1 cellular context compared by ENCODE assay signal in the genomic region with DNA sequence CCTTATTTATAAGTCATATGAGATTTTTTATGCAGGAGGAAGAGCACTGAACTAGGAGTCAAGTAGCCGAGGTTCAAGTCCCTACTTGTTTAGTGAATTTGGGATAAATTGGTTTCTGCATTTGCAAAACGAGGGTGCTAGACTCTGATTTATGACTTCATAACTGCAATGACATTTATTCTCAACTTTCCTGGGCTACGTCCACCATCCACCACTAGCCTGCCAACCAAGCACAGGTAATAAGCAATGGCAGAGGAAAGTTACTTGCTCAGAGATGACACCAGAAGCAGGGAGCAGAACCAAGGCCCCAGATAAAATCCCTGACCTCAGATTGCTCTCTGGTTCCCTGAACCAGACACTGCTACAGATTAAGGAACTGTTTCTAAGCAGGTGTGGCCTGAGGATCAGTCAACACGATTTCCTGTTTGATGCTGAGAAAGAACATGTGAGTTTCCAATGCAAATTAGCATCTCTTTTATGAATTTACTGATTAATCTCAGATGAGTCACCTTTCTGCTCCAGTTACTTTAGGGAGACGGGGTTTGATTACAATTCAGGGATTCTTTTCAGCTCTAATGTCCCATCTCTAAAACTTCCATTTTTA.
TF ChIP-seq lines count a peak whose summit lies in the region.

No MANE protein-coding gene starts in this region.

TF ChIP-seq in GM12878, 131 proteins besides CTCF, POLR2A, EP300 and RAD21 (continued from another document and continues in another):
- TF ChIP-seq EED (IDR thresholded peaks at IDR 0.05; ENCODE audit: low read depth) = peak; percentile 89
- TF ChIP-seq ZNF217 (IDR thresholded peaks at IDR 0.05) = no peak
- TF ChIP-seq MEF2A (IDR thresholded peaks at IDR 0.05; ENCODE audit: insufficient read depth, low read depth, low read length) = peak; percentile 23; the same call in 1 of the 2 replicates
- TF ChIP-seq TCF7 (IDR thresholded peaks at IDR 0.05; ENCODE audit: borderline replicate concordance) = 0 out of 2 replicates have a peak, but pooled peaks have one; percentile 30
- peak; percentile 77; the same call in 1 of the 2 replicates for TF ChIP-seq TCF3 (IDR thresholded peaks at IDR 0.05; ENCODE audit: borderline replicate concordance, insufficient read depth, low read depth, low read length)
- TF ChIP-seq FOXK2 (IDR thresholded peaks at IDR 0.05) = no peak
- TF ChIP-seq NFXL1 (IDR thresholded peaks at IDR 0.05; ENCODE audit: borderline replicate concordance) = no peak
- peak; percentile 35 for TF ChIP-seq JUNB (IDR thresholded peaks at IDR 0.05)
- TF ChIP-seq, protein P1, sequence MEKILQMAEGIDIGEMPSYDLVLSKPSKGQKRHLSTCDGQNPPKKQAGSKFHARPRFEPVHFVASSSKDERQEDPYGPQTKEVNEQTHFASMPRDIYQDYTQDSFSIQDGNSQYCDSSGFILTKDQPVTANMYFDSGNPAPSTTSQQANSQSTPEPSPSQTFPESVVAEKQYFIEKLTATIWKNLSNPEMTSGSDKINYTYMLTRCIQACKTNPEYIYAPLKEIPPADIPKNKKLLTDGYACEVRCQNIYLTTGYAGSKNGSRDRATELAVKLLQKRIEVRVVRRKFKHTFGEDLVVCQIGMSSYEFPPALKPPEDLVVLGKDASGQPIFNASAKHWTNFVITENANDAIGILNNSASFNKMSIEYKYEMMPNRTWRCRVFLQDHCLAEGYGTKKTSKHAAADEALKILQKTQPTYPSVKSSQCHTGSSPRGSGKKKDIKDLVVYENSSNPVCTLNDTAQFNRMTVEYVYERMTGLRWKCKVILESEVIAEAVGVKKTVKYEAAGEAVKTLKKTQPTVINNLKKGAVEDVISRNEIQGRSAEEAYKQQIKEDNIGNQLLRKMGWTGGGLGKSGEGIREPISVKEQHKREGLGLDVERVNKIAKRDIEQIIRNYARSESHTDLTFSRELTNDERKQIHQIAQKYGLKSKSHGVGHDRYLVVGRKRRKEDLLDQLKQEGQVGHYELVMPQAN (conservative IDR thresholded peaks at IDR 0.05) = 0 out of 2 replicates have a peak, but pooled peaks have one; percentile 26
- no peak for TF ChIP-seq CBX5 (IDR thresholded peaks at IDR 0.05; ENCODE audit: low read depth)
- no peak for TF ChIP-seq LARP7 (IDR thresholded peaks at IDR 0.05)
- TF ChIP-seq, protein P2, sequence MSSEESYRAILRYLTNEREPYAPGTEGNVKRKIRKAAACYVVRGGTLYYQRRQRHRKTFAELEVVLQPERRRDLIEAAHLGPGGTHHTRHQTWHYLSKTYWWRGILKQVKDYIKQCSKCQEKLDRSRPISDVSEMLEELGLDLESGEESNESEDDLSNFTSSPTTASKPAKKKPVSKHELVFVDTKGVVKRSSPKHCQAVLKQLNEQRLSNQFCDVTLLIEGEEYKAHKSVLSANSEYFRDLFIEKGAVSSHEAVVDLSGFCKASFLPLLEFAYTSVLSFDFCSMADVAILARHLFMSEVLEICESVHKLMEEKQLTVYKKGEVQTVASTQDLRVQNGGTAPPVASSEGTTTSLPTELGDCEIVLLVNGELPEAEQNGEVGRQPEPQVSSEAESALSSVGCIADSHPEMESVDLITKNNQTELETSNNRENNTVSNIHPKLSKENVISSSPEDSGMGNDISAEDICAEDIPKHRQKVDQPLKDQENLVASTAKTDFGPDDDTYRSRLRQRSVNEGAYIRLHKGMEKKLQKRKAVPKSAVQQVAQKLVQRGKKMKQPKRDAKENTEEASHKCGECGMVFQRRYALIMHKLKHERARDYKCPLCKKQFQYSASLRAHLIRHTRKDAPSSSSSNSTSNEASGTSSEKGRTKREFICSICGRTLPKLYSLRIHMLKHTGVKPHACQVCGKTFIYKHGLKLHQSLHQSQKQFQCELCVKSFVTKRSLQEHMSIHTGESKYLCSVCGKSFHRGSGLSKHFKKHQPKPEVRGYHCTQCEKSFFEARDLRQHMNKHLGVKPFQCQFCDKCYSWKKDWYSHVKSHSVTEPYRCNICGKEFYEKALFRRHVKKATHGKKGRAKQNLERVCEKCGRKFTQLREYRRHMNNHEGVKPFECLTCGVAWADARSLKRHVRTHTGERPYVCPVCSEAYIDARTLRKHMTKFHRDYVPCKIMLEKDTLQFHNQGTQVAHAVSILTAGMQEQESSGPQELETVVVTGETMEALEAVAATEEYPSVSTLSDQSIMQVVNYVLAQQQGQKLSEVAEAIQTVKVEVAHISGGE (CRISPR knock-in tag; IDR thresholded peaks at IDR 0.05) = no peak
- TF ChIP-seq, protein P3, sequence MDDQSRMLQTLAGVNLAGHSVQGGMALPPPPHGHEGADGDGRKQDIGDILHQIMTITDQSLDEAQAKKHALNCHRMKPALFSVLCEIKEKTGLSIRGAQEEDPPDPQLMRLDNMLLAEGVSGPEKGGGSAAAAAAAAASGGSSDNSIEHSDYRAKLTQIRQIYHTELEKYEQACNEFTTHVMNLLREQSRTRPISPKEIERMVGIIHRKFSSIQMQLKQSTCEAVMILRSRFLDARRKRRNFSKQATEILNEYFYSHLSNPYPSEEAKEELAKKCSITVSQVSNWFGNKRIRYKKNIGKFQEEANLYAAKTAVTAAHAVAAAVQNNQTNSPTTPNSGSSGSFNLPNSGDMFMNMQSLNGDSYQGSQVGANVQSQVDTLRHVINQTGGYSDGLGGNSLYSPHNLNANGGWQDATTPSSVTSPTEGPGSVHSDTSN (IDR thresholded peaks at IDR 0.05; ENCODE audit: insufficient replicate concordance, low read depth, low read length) = no peak
- TF ChIP-seq, protein P4, sequence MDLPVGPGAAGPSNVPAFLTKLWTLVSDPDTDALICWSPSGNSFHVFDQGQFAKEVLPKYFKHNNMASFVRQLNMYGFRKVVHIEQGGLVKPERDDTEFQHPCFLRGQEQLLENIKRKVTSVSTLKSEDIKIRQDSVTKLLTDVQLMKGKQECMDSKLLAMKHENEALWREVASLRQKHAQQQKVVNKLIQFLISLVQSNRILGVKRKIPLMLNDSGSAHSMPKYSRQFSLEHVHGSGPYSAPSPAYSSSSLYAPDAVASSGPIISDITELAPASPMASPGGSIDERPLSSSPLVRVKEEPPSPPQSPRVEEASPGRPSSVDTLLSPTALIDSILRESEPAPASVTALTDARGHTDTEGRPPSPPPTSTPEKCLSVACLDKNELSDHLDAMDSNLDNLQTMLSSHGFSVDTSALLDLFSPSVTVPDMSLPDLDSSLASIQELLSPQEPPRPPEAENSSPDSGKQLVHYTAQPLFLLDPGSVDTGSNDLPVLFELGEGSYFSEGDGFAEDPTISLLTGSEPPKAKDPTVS (IDR thresholded peaks at IDR 0.05; ENCODE audit: low read depth, low read length) = no peak
- TF ChIP-seq, protein P5, sequence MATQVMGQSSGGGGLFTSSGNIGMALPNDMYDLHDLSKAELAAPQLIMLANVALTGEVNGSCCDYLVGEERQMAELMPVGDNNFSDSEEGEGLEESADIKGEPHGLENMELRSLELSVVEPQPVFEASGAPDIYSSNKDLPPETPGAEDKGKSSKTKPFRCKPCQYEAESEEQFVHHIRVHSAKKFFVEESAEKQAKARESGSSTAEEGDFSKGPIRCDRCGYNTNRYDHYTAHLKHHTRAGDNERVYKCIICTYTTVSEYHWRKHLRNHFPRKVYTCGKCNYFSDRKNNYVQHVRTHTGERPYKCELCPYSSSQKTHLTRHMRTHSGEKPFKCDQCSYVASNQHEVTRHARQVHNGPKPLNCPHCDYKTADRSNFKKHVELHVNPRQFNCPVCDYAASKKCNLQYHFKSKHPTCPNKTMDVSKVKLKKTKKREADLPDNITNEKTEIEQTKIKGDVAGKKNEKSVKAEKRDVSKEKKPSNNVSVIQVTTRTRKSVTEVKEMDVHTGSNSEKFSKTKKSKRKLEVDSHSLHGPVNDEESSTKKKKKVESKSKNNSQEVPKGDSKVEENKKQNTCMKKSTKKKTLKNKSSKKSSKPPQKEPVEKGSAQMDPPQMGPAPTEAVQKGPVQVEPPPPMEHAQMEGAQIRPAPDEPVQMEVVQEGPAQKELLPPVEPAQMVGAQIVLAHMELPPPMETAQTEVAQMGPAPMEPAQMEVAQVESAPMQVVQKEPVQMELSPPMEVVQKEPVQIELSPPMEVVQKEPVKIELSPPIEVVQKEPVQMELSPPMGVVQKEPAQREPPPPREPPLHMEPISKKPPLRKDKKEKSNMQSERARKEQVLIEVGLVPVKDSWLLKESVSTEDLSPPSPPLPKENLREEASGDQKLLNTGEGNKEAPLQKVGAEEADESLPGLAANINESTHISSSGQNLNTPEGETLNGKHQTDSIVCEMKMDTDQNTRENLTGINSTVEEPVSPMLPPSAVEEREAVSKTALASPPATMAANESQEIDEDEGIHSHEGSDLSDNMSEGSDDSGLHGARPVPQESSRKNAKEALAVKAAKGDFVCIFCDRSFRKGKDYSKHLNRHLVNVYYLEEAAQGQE (IDR thresholded peaks at IDR 0.05; ENCODE audit: low read depth, low read length) = no peak
- TF ChIP-seq RAD51 (IDR thresholded peaks at IDR 0.05) = peak; percentile 60; the same call in 1 of the 2 replicates
- no peak for TF ChIP-seq PAX8 (IDR thresholded peaks at IDR 0.05)
- TF ChIP-seq HDGF (IDR thresholded peaks at IDR 0.05) = no peak
- TF ChIP-seq CREM (IDR thresholded peaks at IDR 0.05; ENCODE audit: low read depth) = peak; percentile 60
- peak; percentile 71 for TF ChIP-seq TCF12 (IDR thresholded peaks at IDR 0.05; ENCODE audit: low read depth, low read length)
- TF ChIP-seq, protein P6, sequence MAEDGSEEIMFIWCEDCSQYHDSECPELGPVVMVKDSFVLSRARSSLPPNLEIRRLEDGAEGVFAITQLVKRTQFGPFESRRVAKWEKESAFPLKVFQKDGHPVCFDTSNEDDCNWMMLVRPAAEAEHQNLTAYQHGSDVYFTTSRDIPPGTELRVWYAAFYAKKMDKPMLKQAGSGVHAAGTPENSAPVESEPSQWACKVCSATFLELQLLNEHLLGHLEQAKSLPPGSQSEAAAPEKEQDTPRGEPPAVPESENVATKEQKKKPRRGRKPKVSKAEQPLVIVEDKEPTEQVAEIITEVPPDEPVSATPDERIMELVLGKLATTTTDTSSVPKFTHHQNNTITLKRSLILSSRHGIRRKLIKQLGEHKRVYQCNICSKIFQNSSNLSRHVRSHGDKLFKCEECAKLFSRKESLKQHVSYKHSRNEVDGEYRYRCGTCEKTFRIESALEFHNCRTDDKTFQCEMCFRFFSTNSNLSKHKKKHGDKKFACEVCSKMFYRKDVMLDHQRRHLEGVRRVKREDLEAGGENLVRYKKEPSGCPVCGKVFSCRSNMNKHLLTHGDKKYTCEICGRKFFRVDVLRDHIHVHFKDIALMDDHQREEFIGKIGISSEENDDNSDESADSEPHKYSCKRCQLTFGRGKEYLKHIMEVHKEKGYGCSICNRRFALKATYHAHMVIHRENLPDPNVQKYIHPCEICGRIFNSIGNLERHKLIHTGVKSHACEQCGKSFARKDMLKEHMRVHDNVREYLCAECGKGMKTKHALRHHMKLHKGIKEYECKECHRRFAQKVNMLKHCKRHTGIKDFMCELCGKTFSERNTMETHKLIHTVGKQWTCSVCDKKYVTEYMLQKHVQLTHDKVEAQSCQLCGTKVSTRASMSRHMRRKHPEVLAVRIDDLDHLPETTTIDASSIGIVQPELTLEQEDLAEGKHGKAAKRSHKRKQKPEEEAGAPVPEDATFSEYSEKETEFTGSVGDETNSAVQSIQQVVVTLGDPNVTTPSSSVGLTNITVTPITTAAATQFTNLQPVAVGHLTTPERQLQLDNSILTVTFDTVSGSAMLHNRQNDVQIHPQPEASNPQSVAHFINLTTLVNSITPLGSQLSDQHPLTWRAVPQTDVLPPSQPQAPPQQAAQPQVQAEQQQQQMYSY (CRISPR knock-in tag; IDR thresholded peaks at IDR 0.05) = no peak
- TF ChIP-seq EGR1 (IDR thresholded peaks at IDR 0.05; ENCODE audit: borderline replicate concordance in 1 of 2, low read depth in 2 of 2, low read length in 2 of 2) = no peak
- no peak for TF ChIP-seq POLR2AphosphoS2 (IDR thresholded peaks at IDR 0.05; ENCODE audit: low read depth, low read length)
- TF ChIP-seq ESRRA (IDR thresholded peaks at IDR 0.05; ENCODE audit: low read length) = no peak
- no peak for TF ChIP-seq SREBF2 (IDR thresholded peaks at IDR 0.05; ENCODE audit: low read length)
- TF ChIP-seq MTA2 (IDR thresholded peaks at IDR 0.05; ENCODE audit: low read depth) = peak; percentile 76
- TF ChIP-seq ZNF274 (IDR thresholded peaks at IDR 0.05; ENCODE audit: insufficient read depth, insufficient read length) = no peak
- TF ChIP-seq PML (IDR thresholded peaks at IDR 0.05; ENCODE audit: low read length) = no peak
- no peak for TF ChIP-seq ZZZ3 (IDR thresholded peaks at IDR 0.05; ENCODE audit: control insufficient read depth, insufficient read length, low read depth)
- TF ChIP-seq, protein P7, sequence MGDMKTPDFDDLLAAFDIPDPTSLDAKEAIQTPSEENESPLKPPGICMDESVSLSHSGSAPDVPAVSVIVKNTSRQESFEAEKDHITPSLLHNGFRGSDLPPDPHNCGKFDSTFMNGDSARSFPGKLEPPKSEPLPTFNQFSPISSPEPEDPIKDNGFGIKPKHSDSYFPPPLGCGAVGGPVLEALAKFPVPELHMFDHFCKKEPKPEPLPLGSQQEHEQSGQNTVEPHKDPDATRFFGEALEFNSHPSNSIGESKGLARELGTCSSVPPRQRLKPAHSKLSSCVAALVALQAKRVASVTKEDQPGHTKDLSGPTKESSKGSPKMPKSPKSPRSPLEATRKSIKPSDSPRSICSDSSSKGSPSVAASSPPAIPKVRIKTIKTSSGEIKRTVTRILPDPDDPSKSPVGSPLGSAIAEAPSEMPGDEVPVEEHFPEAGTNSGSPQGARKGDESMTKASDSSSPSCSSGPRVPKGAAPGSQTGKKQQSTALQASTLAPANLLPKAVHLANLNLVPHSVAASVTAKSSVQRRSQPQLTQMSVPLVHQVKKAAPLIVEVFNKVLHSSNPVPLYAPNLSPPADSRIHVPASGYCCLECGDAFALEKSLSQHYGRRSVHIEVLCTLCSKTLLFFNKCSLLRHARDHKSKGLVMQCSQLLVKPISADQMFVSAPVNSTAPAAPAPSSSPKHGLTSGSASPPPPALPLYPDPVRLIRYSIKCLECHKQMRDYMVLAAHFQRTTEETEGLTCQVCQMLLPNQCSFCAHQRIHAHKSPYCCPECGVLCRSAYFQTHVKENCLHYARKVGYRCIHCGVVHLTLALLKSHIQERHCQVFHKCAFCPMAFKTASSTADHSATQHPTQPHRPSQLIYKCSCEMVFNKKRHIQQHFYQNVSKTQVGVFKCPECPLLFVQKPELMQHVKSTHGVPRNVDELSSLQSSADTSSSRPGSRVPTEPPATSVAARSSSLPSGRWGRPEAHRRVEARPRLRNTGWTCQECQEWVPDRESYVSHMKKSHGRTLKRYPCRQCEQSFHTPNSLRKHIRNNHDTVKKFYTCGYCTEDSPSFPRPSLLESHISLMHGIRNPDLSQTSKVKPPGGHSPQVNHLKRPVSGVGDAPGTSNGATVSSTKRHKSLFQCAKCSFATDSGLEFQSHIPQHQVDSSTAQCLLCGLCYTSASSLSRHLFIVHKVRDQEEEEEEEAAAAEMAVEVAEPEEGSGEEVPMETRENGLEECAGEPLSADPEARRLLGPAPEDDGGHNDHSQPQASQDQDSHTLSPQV (IDR thresholded peaks at IDR 0.05) = no peak
- no peak for TF ChIP-seq SMAD1 (IDR thresholded peaks at IDR 0.05; ENCODE audit: low read depth, partially characterized antibody)
- TF ChIP-seq TARDBP (IDR thresholded peaks at IDR 0.05; ENCODE audit: borderline replicate concordance) = no peak
- TF ChIP-seq SMC3 (IDR thresholded peaks at IDR 0.05; ENCODE audit: borderline replicate concordance, low read length) = no peak
